ENCODE assay signal across 1 cellular context in genomic region chr7:103150192-103150591, GRCh38.
TF ChIP-seq lines count a peak whose summit lies in the region.

No MANE protein-coding gene starts in this region.

TF ChIP-seq in K562, 482 proteins besides CTCF, POLR2A, EP300 and RAD21 (continued from another document and continues in another):
- TF ChIP-seq KLF13 (tag; IDR thresholded peaks at IDR 0.05; ENCODE audit: borderline replicate concordance, low read depth) (no peak), ZNF408 (CRISPR knock-in tag; IDR thresholded peaks at IDR 0.05; ENCODE audit: low read depth) (no peak), FOXM1 (IDR thresholded peaks at IDR 0.05; ENCODE audit: low read depth) (peak; percentile 51; the same call in 1 of the 2 replicates), FOXM1 (CRISPR knock-in tag; IDR thresholded peaks at IDR 0.05; ENCODE audit: low read depth) (no peak), BRD9 (IDR thresholded peaks at IDR 0.05; ENCODE audit: low read depth, partially characterized antibody) (peak; percentile 17), HMG20A (CRISPR knock-in tag; conservative IDR thresholded peaks at IDR 0.05) (no peak), CBX1 (IDR thresholded peaks at IDR 0.05; ENCODE audit: low read depth) (no peak), GATAD2B (IDR thresholded peaks at IDR 0.05; ENCODE audit: borderline replicate concordance) (0 out of 2 replicates have a peak, but pooled peaks have one; percentile 7), NRF1 (conservative IDR thresholded peaks at IDR 0.05 in 1 of 2, IDR thresholded peaks at IDR 0.05 in 1 of 2) (0 out of 4 replicates have a peak, but pooled peaks of 1 of the 2 experiments have one; percentile 14), ZBED1 (IDR thresholded peaks at IDR 0.05) (no peak), SOX6 (IDR thresholded peaks at IDR 0.05) (peak; percentile 74), ZNF253 (CRISPR knock-in tag; conservative IDR thresholded peaks at IDR 0.05) (no peak), CBFA2T2 (conservative IDR thresholded peaks at IDR 0.05) (peak; percentile 90), BCLAF1 (IDR thresholded peaks at IDR 0.05; ENCODE audit: borderline replicate concordance in 1 of 2, control insufficient read depth in 1 of 2, low read depth in 2 of 2, low read length in 1 of 2) (no peak), SMARCA4 (IDR thresholded peaks at IDR 0.05) (peak; percentile 78), ELK3 (CRISPR knock-in tag; IDR thresholded peaks at IDR 0.05) (no peak), MCM2 (IDR thresholded peaks at IDR 0.05; ENCODE audit: low read depth) (no peak), ZNF436 (CRISPR knock-in tag; IDR thresholded peaks at IDR 0.05) (no peak), HDAC2 (IDR thresholded peaks at IDR 0.05) (no peak), MTA2 (IDR thresholded peaks at IDR 0.05; ENCODE audit: low read depth) (peak; percentile 73), NFATC3 (IDR thresholded peaks at IDR 0.05) (no peak), ZNF512 (tag; IDR thresholded peaks at IDR 0.05) (no peak), ZNF696 (CRISPR knock-in tag; conservative IDR thresholded peaks at IDR 0.05) (no peak), ZNF263 (CRISPR knock-in tag; IDR thresholded peaks at IDR 0.05; ENCODE audit: borderline replicate concordance) (no peak), SMARCE1 (IDR thresholded peaks at IDR 0.05) (peak; percentile 34; the same call in 1 of the 2 replicates), SMAD4 (CRISPR knock-in tag; conservative IDR thresholded peaks at IDR 0.05) (no peak), STAT5A (IDR thresholded peaks at IDR 0.05; ENCODE audit: borderline replicate concordance, low read length) (peak; percentile 60; the same call in 1 of the 2 replicates), TAL1 (IDR thresholded peaks at IDR 0.05) (peak; percentile 89), HNRNPL (IDR thresholded peaks at IDR 0.05; ENCODE audit: low read depth, low read length) (no peak), HDAC3 (IDR thresholded peaks at IDR 0.05; ENCODE audit: borderline replicate concordance, partially characterized antibody) (no peak), SAFB2 (IDR thresholded peaks at IDR 0.05; ENCODE audit: borderline replicate concordance, low read depth, low read length, severe bottlenecking) (no peak), E2F1 (CRISPR knock-in tag; IDR thresholded peaks at IDR 0.05) (no peak), KLF10 (CRISPR knock-in tag; IDR thresholded peaks at IDR 0.05) (no peak), ZNF232 (CRISPR knock-in tag; IDR thresholded peaks at IDR 0.05) (no peak), TRIM25 (IDR thresholded peaks at IDR 0.05; ENCODE audit: borderline replicate concordance) (no peak), SMARCC2 (IDR thresholded peaks at IDR 0.05; ENCODE audit: low read depth) (peak; percentile 73; the same call in 1 of the 2 replicates), DMBX1 (CRISPR knock-in tag; IDR thresholded peaks at IDR 0.05; ENCODE audit: borderline replicate concordance) (0 out of 2 replicates have a peak, but pooled peaks have one; percentile 12), GTF2E2 (tag; IDR thresholded peaks at IDR 0.05) (no peak), BCOR (IDR thresholded peaks at IDR 0.05) (peak; percentile 19; the same call in 1 of the 2 replicates), ZNF699 (CRISPR knock-in tag; IDR thresholded peaks at IDR 0.05; ENCODE audit: insufficient replicate concordance) (no peak), CBFA2T3 (IDR thresholded peaks at IDR 0.05) (peak; percentile 94), U2AF1 (optimal IDR thresholded peaks at IDR 0.05; ENCODE audit: low read depth, low read length) (no peak), ZNF384 (IDR thresholded peaks at IDR 0.05; ENCODE audit: low read depth, low read length) (peak; percentile 94), ZZZ3 (IDR thresholded peaks at IDR 0.05) (no peak), TRIM24 (IDR thresholded peaks at IDR 0.05) (peak in 1 of 2 experiments; percentile 71; a peak in 3 of 4 replicates), HDAC1 (IDR thresholded peaks at IDR 0.05) (no peak; a peak in 1 of 4 replicates), NFIC (IDR thresholded peaks at IDR 0.05) (peak; percentile 55), NBN (IDR thresholded peaks at IDR 0.05; ENCODE audit: low read depth) (peak; percentile 59; the same call in 1 of the 2 replicates), ETV5 (CRISPR knock-in tag; IDR thresholded peaks at IDR 0.05; ENCODE audit: low read depth) (no peak), ZNF24 (IDR thresholded peaks at IDR 0.05) (no peak), GATA2 (CRISPR knock-in tag; IDR thresholded peaks at IDR 0.05) (peak; percentile 46; the same call in 1 of the 2 replicates), RFX1 (IDR thresholded peaks at IDR 0.05) (no peak)
- TF ChIP-seq, protein P1, sequence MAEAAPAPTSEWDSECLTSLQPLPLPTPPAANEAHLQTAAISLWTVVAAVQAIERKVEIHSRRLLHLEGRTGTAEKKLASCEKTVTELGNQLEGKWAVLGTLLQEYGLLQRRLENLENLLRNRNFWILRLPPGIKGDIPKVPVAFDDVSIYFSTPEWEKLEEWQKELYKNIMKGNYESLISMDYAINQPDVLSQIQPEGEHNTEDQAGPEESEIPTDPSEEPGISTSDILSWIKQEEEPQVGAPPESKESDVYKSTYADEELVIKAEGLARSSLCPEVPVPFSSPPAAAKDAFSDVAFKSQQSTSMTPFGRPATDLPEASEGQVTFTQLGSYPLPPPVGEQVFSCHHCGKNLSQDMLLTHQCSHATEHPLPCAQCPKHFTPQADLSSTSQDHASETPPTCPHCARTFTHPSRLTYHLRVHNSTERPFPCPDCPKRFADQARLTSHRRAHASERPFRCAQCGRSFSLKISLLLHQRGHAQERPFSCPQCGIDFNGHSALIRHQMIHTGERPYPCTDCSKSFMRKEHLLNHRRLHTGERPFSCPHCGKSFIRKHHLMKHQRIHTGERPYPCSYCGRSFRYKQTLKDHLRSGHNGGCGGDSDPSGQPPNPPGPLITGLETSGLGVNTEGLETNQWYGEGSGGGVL (CRISPR knock-in tag; IDR thresholded peaks at IDR 0.05) = peak; percentile 9; the same call in 1 of the 2 replicates
- TF ChIP-seq, protein P2, sequence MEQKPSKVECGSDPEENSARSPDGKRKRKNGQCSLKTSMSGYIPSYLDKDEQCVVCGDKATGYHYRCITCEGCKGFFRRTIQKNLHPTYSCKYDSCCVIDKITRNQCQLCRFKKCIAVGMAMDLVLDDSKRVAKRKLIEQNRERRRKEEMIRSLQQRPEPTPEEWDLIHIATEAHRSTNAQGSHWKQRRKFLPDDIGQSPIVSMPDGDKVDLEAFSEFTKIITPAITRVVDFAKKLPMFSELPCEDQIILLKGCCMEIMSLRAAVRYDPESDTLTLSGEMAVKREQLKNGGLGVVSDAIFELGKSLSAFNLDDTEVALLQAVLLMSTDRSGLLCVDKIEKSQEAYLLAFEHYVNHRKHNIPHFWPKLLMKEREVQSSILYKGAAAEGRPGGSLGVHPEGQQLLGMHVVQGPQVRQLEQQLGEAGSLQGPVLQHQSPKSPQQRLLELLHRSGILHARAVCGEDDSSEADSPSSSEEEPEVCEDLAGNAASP (IDR thresholded peaks at IDR 0.05) = no peak
- TF ChIP-seq, protein P3, sequence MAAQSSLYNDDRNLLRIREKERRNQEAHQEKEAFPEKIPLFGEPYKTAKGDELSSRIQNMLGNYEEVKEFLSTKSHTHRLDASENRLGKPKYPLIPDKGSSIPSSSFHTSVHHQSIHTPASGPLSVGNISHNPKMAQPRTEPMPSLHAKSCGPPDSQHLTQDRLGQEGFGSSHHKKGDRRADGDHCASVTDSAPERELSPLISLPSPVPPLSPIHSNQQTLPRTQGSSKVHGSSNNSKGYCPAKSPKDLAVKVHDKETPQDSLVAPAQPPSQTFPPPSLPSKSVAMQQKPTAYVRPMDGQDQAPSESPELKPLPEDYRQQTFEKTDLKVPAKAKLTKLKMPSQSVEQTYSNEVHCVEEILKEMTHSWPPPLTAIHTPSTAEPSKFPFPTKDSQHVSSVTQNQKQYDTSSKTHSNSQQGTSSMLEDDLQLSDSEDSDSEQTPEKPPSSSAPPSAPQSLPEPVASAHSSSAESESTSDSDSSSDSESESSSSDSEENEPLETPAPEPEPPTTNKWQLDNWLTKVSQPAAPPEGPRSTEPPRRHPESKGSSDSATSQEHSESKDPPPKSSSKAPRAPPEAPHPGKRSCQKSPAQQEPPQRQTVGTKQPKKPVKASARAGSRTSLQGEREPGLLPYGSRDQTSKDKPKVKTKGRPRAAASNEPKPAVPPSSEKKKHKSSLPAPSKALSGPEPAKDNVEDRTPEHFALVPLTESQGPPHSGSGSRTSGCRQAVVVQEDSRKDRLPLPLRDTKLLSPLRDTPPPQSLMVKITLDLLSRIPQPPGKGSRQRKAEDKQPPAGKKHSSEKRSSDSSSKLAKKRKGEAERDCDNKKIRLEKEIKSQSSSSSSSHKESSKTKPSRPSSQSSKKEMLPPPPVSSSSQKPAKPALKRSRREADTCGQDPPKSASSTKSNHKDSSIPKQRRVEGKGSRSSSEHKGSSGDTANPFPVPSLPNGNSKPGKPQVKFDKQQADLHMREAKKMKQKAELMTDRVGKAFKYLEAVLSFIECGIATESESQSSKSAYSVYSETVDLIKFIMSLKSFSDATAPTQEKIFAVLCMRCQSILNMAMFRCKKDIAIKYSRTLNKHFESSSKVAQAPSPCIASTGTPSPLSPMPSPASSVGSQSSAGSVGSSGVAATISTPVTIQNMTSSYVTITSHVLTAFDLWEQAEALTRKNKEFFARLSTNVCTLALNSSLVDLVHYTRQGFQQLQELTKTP (IDR thresholded peaks at IDR 0.05; ENCODE audit: low read depth in 1 of 2, partially characterized antibody in 2 of 2) = peak in 1 of 2 experiments; percentile 16
- TF ChIP-seq, protein P4, sequence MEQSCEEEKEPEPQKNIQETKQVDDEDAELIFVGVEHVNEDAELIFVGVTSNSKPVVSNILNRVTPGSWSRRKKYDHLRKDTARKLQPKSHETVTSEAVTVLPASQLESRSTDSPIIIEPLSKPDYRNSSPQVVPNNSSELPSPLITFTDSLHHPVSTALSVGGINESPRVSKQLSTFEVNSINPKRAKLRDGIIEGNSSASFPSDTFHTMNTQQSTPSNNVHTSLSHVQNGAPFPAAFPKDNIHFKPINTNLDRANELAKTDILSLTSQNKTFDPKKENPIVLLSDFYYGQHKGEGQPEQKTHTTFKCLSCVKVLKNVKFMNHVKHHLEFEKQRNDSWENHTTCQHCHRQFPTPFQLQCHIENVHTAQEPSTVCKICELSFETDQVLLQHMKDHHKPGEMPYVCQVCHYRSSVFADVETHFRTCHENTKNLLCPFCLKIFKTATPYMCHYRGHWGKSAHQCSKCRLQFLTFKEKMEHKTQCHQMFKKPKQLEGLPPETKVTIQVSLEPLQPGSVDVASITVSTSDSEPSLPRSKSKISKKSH (CRISPR knock-in tag; IDR thresholded peaks at IDR 0.05) = no peak
